In the genomic region with DNA sequence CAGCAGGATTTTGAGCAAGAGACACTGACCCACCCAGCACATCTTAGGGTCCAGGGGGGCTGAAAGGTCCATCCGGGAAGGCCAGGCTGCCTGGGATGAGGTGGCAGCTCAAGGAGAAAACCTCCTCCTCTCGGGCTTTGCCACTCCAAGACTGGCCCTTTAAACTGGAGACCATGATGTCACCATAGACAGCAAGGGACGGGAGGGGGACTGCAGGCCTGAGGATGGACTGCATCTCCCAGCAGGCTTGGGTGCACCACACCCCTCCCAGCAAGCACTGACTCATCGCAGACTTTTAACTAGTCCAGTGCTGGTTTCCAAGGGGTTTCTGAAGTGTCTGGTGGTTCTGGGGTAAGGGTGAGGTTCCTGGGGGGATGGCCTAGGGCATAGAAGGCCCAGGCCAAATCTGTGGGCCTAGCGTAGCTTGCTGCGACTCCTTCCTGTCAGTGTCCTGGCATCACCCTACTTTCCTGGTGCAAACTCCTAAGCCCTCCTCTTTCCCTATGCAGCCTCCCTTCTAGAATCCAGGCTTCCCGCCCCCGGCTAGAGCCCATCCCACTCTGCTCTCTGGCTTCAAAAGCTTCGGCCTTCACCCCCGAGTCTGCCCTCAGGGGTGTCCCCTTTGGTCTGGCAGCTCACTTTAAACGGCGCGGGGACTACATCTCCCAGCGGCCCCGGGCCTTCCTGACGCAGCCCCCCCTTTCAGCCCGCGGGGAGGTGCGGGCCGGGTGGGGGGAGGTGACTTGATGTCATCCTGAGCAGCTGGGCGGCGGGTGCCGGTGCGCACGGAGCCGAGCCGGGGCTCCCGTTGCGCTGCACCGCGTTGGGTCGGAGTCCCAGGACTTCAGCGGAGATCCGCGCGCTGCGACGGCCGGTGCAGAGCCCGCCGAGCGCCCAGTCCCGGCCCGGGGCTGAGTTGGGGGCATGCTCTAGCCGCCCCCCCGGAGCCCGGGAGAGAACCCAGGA, we compare ENCODE assay signal across 8 cellular contexts. TPM values are rescaled to one million over a fixed set of nuclear protein-coding genes. Genes with fewer than 3 reads are reported as not detected.
DNase-seq lines count a peak whose midpoint lies in the region; ATAC-seq, FAIRE-seq and TF ChIP-seq lines count a peak whose summit lies in the region.

A gene (plus strand): TSS at position 746 of the 966 bp plus-strand sequence. CDS start 1,046 bp downstream, outside the sequence.

- peak within 1 kb of the TSS; percentile 93 for H3K4me3 Mint-ChIP-seq in WTC11

- CTCF ChIA-PET in WTC11 (lab: Charles Lee), result interaction anchor here (0.6 to 1.9 kb wide), 13 partner anchors 8 to 235 kb away, joined by 3 to 13 read pairs (median 3); a partner anchor contains a TSS

- H3K36me3 ChIP-seq in bronchial epithelial cell (ENCODE audit: control insufficient read depth, insufficient read depth, low read length), result peaks cover 9% of the 10 kb centered on the region

- no peaks in the 10 kb centered on the region; the same call in 1 of the 2 replicates for H3K4me1 Mint-ChIP-seq in WTC11

- no peaks in the 10 kb centered on the region for H3K27me3 ChIP-seq in bronchial epithelial cell (ENCODE audit: control insufficient read depth, insufficient read depth, low read length)

- ATAC-seq in HG03196 (IDR thresholded peaks at IDR 0.05; ENCODE audit: unreplicated experiment) (peak; percentile 71), WTC11 (peak; percentile 91)

- no peak for TF ChIP-seq CTCF in WTC11 (IDR thresholded peaks at IDR 0.05)
- TF ChIP-seq CTCF in bronchial epithelial cell (IDR thresholded peaks at IDR 0.05; ENCODE audit: insufficient read depth, low read length, severe bottlenecking), result no peak

- DNase-seq in ACHN (peak; percentile 89), NCI-H226 (peak; percentile 89), WTC11 (ENCODE audit: low spot score) (peak; percentile 85), bronchial epithelial cell (ENCODE audit: low read depth) (peak; percentile 91), iPS-NIHi11 (ENCODE audit: low spot score) (peak; percentile 97)

- H3K4me3 ChIP-seq in bronchial epithelial cell (ENCODE audit: low read depth, low read length) (peak within 1 kb of the TSS; percentile 83), skin epidermis (peak within 1 kb of the TSS; percentile 67 to 99 (median 92))

- peak within 1 kb of the TSS; percentile 99 for H3K27ac Mint-ChIP-seq in WTC11

- H3K27me3 Mint-ChIP-seq in WTC11 (ENCODE audit: low read depth), result no peaks in the 10 kb centered on the region

- no peaks in the 10 kb centered on the region for H3K9me3 Mint-ChIP-seq in WTC11

- H3K27ac ChIP-seq in skin epidermis, result peak within 1 kb of the TSS; percentile 54 to 98 (median 94)

- FAIRE-seq in bronchial epithelial cell (lab: Jason Lieb, UNC), result peak; percentile 95

- POLR2A ChIA-PET in WTC11 (lab: Charles Lee), result interaction anchor here (0.6 to 1.1 kb wide), 4 partner anchors 10 to 159 kb away, joined by 3 to 5 read pairs (median 3); a partner anchor contains a TSS

- peak; percentile 47 for TF ChIP-seq POLR2A in GM18951 (IDR thresholded peaks at IDR 0.05; ENCODE audit: extremely low read depth, insufficient read depth, insufficient read length)

- H3K36me3 Mint-ChIP-seq in WTC11, result no peaks in the 10 kb centered on the region

- in situ Hi-C loops in ACHN (cut with HindIII; ENCODE audit: low pct_ligation_motif_present, low pct_unique_long_range_greater_than_20kb, low sequenced_read_pairs) (no loop called here), GM18951 (cut with MboI; ENCODE audit: low sequenced_read_pairs, unreplicated experiment) (no loop called here)

TF ChIP-seq in WTC11, 78 proteins besides CTCF, POLR2A, EP300 and RAD21:
- TF ChIP-seq, protein P1, sequence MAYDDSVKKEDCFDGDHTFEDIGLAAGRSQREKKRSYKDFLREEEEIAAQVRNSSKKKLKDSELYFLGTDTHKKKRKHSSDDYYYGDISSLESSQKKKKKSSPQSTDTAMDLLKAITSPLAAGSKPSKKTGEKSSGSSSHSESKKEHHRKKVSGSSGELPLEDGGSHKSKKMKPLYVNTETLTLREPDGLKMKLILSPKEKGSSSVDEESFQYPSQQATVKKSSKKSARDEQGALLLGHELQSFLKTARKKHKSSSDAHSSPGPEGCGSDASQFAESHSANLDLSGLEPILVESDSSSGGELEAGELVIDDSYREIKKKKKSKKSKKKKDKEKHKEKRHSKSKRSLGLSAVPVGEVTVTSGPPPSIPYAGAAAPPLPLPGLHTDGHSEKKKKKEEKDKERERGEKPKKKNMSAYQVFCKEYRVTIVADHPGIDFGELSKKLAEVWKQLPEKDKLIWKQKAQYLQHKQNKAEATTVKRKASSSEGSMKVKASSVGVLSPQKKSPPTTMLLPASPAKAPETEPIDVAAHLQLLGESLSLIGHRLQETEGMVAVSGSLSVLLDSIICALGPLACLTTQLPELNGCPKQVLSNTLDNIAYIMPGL (CRISPR knock-in tag; IDR thresholded peaks at IDR 0.05), result peak; percentile 29; the same call in 1 of the 2 replicates
- TF ChIP-seq RELA (CRISPR knock-in tag; IDR thresholded peaks at IDR 0.05; ENCODE audit: borderline replicate concordance), result peak; percentile 41; the same call in 1 of the 2 replicates
- no peak for TF ChIP-seq ELF4 (CRISPR knock-in tag; IDR thresholded peaks at IDR 0.05; ENCODE audit: low read depth)
- TF ChIP-seq, protein P2, sequence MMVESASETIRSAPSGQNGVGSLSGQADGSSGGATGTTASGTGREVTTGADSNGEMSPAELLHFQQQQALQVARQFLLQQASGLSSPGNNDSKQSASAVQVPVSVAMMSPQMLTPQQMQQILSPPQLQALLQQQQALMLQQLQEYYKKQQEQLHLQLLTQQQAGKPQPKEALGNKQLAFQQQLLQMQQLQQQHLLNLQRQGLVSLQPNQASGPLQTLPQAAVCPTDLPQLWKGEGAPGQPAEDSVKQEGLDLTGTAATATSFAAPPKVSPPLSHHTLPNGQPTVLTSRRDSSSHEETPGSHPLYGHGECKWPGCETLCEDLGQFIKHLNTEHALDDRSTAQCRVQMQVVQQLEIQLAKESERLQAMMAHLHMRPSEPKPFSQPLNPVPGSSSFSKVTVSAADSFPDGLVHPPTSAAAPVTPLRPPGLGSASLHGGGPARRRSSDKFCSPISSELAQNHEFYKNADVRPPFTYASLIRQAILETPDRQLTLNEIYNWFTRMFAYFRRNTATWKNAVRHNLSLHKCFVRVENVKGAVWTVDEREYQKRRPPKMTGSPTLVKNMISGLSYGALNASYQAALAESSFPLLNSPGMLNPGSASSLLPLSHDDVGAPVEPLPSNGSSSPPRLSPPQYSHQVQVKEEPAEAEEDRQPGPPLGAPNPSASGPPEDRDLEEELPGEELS (CRISPR knock-in tag; IDR thresholded peaks at IDR 0.05), result peak; percentile 13
- TF ChIP-seq, protein P3, sequence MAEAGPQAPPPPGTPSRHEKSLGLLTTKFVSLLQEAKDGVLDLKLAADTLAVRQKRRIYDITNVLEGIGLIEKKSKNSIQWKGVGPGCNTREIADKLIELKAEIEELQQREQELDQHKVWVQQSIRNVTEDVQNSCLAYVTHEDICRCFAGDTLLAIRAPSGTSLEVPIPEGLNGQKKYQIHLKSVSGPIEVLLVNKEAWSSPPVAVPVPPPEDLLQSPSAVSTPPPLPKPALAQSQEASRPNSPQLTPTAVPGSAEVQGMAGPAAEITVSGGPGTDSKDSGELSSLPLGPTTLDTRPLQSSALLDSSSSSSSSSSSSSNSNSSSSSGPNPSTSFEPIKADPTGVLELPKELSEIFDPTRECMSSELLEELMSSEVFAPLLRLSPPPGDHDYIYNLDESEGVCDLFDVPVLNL (CRISPR knock-in tag; IDR thresholded peaks at IDR 0.05; ENCODE audit: borderline replicate concordance, low read depth), result no peak
- TF ChIP-seq SP1 (CRISPR knock-in tag; conservative IDR thresholded peaks at IDR 0.05), result peak; percentile 52
- TF ChIP-seq, protein P4, sequence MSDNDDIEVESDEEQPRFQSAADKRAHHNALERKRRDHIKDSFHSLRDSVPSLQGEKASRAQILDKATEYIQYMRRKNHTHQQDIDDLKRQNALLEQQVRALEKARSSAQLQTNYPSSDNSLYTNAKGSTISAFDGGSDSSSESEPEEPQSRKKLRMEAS (CRISPR knock-in tag; IDR thresholded peaks at IDR 0.05), result peak; percentile 16; the same call in 1 of the 2 replicates
- TF ChIP-seq RORB (CRISPR knock-in tag; IDR thresholded peaks at IDR 0.05), result no peak
- TF ChIP-seq FOXK1 (CRISPR knock-in tag; IDR thresholded peaks at IDR 0.05), result peak; percentile 67; the same call in 1 of the 2 replicates
- TF ChIP-seq HMGA2 (CRISPR knock-in tag; IDR thresholded peaks at IDR 0.05), result 0 out of 2 replicates have a peak, but pooled peaks have one; percentile 5
- TF ChIP-seq, protein P5, sequence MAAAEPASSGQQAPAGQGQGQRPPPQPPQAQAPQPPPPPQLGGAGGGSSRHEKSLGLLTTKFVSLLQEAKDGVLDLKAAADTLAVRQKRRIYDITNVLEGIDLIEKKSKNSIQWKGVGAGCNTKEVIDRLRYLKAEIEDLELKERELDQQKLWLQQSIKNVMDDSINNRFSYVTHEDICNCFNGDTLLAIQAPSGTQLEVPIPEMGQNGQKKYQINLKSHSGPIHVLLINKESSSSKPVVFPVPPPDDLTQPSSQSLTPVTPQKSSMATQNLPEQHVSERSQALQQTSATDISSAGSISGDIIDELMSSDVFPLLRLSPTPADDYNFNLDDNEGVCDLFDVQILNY (CRISPR knock-in tag; IDR thresholded peaks at IDR 0.05), result peak; percentile 52
- peak; percentile 77; the same call in 1 of the 2 replicates for TF ChIP-seq GABPB1 (CRISPR knock-in tag; IDR thresholded peaks at IDR 0.05)
- peak; percentile 54; the same call in 1 of the 2 replicates for TF ChIP-seq JUN (CRISPR knock-in tag; IDR thresholded peaks at IDR 0.05)
- TF ChIP-seq, protein P6, sequence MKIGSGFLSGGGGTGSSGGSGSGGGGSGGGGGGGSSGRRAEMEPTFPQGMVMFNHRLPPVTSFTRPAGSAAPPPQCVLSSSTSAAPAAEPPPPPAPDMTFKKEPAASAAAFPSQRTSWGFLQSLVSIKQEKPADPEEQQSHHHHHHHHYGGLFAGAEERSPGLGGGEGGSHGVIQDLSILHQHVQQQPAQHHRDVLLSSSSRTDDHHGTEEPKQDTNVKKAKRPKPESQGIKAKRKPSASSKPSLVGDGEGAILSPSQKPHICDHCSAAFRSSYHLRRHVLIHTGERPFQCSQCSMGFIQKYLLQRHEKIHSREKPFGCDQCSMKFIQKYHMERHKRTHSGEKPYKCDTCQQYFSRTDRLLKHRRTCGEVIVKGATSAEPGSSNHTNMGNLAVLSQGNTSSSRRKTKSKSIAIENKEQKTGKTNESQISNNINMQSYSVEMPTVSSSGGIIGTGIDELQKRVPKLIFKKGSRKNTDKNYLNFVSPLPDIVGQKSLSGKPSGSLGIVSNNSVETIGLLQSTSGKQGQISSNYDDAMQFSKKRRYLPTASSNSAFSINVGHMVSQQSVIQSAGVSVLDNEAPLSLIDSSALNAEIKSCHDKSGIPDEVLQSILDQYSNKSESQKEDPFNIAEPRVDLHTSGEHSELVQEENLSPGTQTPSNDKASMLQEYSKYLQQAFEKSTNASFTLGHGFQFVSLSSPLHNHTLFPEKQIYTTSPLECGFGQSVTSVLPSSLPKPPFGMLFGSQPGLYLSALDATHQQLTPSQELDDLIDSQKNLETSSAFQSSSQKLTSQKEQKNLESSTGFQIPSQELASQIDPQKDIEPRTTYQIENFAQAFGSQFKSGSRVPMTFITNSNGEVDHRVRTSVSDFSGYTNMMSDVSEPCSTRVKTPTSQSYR (CRISPR knock-in tag; IDR thresholded peaks at IDR 0.05), result peak; percentile 60; the same call in 1 of the 2 replicates

RNA-seq across cellular contexts. Expression of the gene that starts here (rescaled TPM):
- total RNA-seq in WTC11 (2021) (8.7 to 10.2 TPM (median 9.1 TPM) in 3 replicates), bronchial epithelial cell (8.2 and 14.3 TPM in 2 replicates)

Comparison
In these comparisons a context has a peak if more than half of its experiments do, and no peak if none do; other contexts are left out.
1. Peak in every context shown above with its lines: DNase-seq, ATAC-seq, H3K4me3 ChIP-seq and H3K27ac ChIP-seq.